24 cellular contexts compared by ENCODE assay signal in the genomic region with DNA sequence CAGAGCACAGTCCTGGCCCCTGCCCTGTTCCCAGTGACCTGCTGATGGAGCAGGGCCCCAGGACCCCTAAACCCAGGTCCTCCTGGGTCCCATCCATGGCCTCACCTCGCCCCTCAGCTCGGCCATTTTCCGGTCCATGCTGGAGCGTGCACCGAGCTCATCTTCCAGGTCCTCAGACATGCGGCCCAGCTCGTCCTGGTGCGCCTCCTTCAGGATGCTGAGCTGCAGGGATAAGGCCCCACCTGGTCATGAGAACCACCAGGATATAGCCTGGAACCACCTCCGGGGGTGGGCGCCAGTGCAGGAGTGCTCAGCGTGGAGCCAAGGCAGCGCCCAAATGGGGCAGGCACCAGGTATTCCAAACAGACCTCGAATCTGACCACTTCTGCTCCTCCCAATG. TPM values are rescaled to one million over a fixed set of nuclear protein-coding genes. Genes with fewer than 3 reads are reported as not detected.
"Had no signal": no experiment of that assay in that cellular context is flagged by ENCODE, and none has a peak within 500 bp of the region (broad histone marks: within the 10 kb centered on the region; RNA-seq: fewer than 3 reads in every experiment).

No MANE protein-coding gene starts in this region.

- H3K9me3 Mint-ChIP-seq: activated naive CD8-positive, alpha-beta T cell treated with anti-CD3 and anti-CD28 coated beads for 36 hours; activated T-helper 2 cell treated with anti-CD3 and anti-CD28 coated beads, Interferon-gamma antibody, Interleukin-2, Interleukin-4, amounts not matched to agents 10 μg/mL and 5 μg/mL and 100 μg/mL, durations not matched to agents 14 hours and 24 hours and 36 hours; dendritic cell treated with granulocyte-macrophage colony-stimulating factor and Interleukin-4, amounts not matched to agents 40 ng/mL and 50 ng/mL, for 4 days; naive thymus-derived CD4-positive, alpha-beta T cell; neural crest cell had no signal

- H3K4me1 ChIP-seq: body of pancreas, foreskin keratinocyte, testis had no signal

- ATAC-seq: body of pancreas; foreskin keratinocyte; naive thymus-derived CD4-positive, alpha-beta T cell had no signal

- H3K9me3 ChIP-seq: body of pancreas, left ventricle myocardium inferior, testis, upper lobe of left lung had no signal

- DNase-seq: activated CD4-positive, alpha-beta T cell treated with anti-CD3 and anti-CD28 coated beads for 1 hour; activated naive CD4-positive, alpha-beta T cell treated with Interleukin-2 at 50 U/mL for 16 hours; activated naive CD8-positive, alpha-beta T cell treated with anti-CD3 and anti-CD28 coated beads for 36 hours; activated T-cell treated with anti-CD3 and anti-CD28 coated beads, Interleukin-2, amount 50 U/mL, for 1 hour; body of pancreas; effector CD4-positive, alpha-beta T cell; foreskin keratinocyte; kidney glomerular epithelial cell; left ventricle myocardium inferior; naive thymus-derived CD4-positive, alpha-beta T cell; retina; stimulated activated CD4-positive, alpha-beta T cell treated with anti-CD3 and anti-CD28 coated beads, Interleukin-2, amount 100 ng/mL, for 48 hours; stimulated activated CD8-positive, alpha-beta memory T cell treated with anti-CD3 and anti-CD28 coated beads, Interleukin-4, amount 100 ng/mL, for 48 hours; stimulated activated naive CD4-positive, alpha-beta T cell; testis; upper lobe of left lung had no signal

- H3K27ac ChIP-seq: body of pancreas, foreskin keratinocyte, left ventricle myocardium inferior, testis, upper lobe of left lung, VCaP had no signal

- H3K4me1 Mint-ChIP-seq: activated naive CD8-positive, alpha-beta T cell treated with anti-CD3 and anti-CD28 coated beads for 36 hours had no signal

- H3K27ac Mint-ChIP-seq: activated naive CD8-positive, alpha-beta T cell treated with anti-CD3 and anti-CD28 coated beads for 36 hours; activated T-helper 2 cell treated with anti-CD3 and anti-CD28 coated beads, Interferon-gamma antibody, Interleukin-2, Interleukin-4, amounts not matched to agents 10 μg/mL and 5 μg/mL and 100 μg/mL, durations not matched to agents 14 hours and 24 hours and 36 hours; dendritic cell treated with granulocyte-macrophage colony-stimulating factor and Interleukin-4, amounts not matched to agents 40 ng/mL and 50 ng/mL, for 4 days; naive thymus-derived CD4-positive, alpha-beta T cell had no signal

- H3K4me3 Mint-ChIP-seq: activated naive CD8-positive, alpha-beta T cell treated with anti-CD3 and anti-CD28 coated beads for 36 hours; dendritic cell treated with granulocyte-macrophage colony-stimulating factor and Interleukin-4, amounts not matched to agents 40 ng/mL and 50 ng/mL, for 4 days; naive thymus-derived CD4-positive, alpha-beta T cell; neural crest cell had no signal

- H3K36me3 Mint-ChIP-seq: activated naive CD8-positive, alpha-beta T cell treated with anti-CD3 and anti-CD28 coated beads for 36 hours had no signal

- H3K36me3 ChIP-seq: cardiac muscle cell had no signal

- H3K4me3 ChIP-seq: body of pancreas, cardiac muscle cell, left ventricle myocardium inferior, testis, upper lobe of left lung had no signal

- H3K27me3 Mint-ChIP-seq: activated naive CD8-positive, alpha-beta T cell treated with anti-CD3 and anti-CD28 coated beads for 36 hours; naive thymus-derived CD4-positive, alpha-beta T cell; progenitor cell of endocrine pancreas had no signal

- H3K27me3 ChIP-seq: body of pancreas, cardiac muscle cell, foreskin keratinocyte, testis, upper lobe of left lung had no signal

RNA-seq across cellular contexts. Expression of a gene that starts 23.9 kb away (rescaled TPM):
- total RNA-seq: cardiac muscle cell, foreskin keratinocyte, glomerular endothelial cell, left ventricle myocardium inferior, lung microvascular endothelial cell had no signal
- polyA plus RNA-seq: cardiac muscle cell had no signal
